Comparison of ENCODE assay signal across 19 cellular contexts in the genomic region with DNA sequence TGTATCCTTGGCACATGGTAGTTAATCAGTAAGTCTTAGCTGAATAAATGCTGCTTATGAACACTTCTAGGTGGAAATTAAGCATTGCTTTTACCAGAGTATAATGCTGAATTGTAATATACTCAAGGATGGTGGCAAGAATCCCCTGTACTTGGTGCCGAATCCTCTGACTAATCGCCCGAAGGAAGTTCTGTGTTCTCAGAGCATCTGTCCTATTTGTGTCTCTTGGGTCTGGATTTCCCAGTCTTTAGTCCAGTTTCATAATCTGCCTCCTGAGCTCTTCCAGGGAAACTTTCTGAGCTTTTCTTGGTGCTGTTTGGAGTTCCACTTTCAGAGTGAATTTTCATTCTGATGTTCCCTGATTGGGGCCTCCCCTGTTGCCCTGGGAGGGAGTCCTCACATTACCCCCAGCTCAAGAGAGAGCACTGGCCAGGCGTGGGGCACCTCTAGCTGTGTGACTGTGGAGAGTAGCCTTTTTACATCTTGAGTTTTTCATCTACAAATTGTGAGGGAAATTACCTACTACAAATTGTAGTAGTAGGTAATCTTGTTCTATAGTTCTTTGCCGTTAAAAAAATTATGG.
DNase-seq lines count a peak whose midpoint lies in the region; ATAC-seq and TF ChIP-seq lines count a peak whose summit lies in the region.
"Had no signal": no experiment of that assay in that cellular context is flagged by ENCODE, and none has a peak within 500 bp of the region (broad histone marks: within the 10 kb centered on the region; RNA-seq: fewer than 3 reads in every experiment).

No MANE protein-coding gene starts in this region.

- H3K27me3 ChIP-seq in esophagus muscularis mucosa (no peaks in the 10 kb centered on the region), heart left ventricle (no peaks in the 10 kb centered on the region), psoas muscle (ENCODE audit: insufficient read depth in 3 of 3, low read length in 2 of 3) (no peaks in the 10 kb centered on the region), vagina (no peaks in the 10 kb centered on the region)

- ATAC-seq in heart left ventricle = peak; percentile 36 to 81 (median 64)
- ATAC-seq in psoas muscle = peak in 3 of 4 donors; percentile 43 to 60 (median 54)
- ATAC-seq in GM21390 (IDR thresholded peaks at IDR 0.05; ENCODE audit: unreplicated experiment) = no peak
- no peak for ATAC-seq in activated naive CD4-positive, alpha-beta T cell treated with anti-CD3 and anti-CD28 coated beads, Interleukin-2, amount 50 U/mL, for 72 hours
- ATAC-seq: GM23338, HCT116 had no signal

- TF ChIP-seq CTCF in esophagus muscularis mucosa (IDR thresholded peaks at IDR 0.05) (no peak), heart left ventricle (IDR thresholded peaks at IDR 0.05) (no peak), psoas muscle (IDR thresholded peaks at IDR 0.05) (no peak), vagina (IDR thresholded peaks at IDR 0.05) (no peak)

- DNase-seq in esophagus muscularis mucosa (ENCODE audit: extremely low spot score) (no peak), heart left ventricle (no peak), psoas muscle (no peak), vagina (ENCODE audit: extremely low spot score in 2 of 2) (no peak), NAMALWA (ENCODE audit: low spot score) (no peak), DMS53 (lab: John Stamatoyannopoulos, UW) (no peak)
- no peak for DNase-seq in activated naive CD4-positive, alpha-beta T cell treated with anti-CD3 and anti-CD28 coated beads, Interleukin-2, amount 50 U/mL, for 72 hours (ENCODE audit: low spot score in 2 of 2)
- DNase-seq: BE2C; CD4-positive, alpha-beta T cell; MV-4-11; NCI-H1417 treated with DMSO at 0.1 percent for 48 hours; NCI-H2029; NCI-H2171; NCI-H446; NK-92 treated with Interleukin-12 subunit alpha and Interleukin-12 subunit beta, amount 100 ng/mL, for 24 hours; SIG-M5 had no signal

- H3K36me3 Mint-ChIP-seq in activated naive CD4-positive, alpha-beta T cell treated with anti-CD3 and anti-CD28 coated beads, Interleukin-2, amount 50 U/mL, for 72 hours = no peaks in the 10 kb centered on the region

- peaks cover 0 to 3% of the 10 kb centered on the region in 2 donors for H3K9me3 Mint-ChIP-seq in activated naive CD4-positive, alpha-beta T cell treated with anti-CD3 and anti-CD28 coated beads, Interleukin-2, amount 50 U/mL, for 72 hours
- H3K9me3 Mint-ChIP-seq: GM23338 had no signal

- intact Hi-C loops in esophagus muscularis mucosa (cut with DNase I) = no loop called here
- intact Hi-C loops in heart left ventricle (cut with DNase I) = loop anchor here in 2 of 10 donors (2.0 to 5.0 kb wide), 2 partner anchors 23 to 319 kb away; no protein-coding TSS in a partner anchor
- intact Hi-C loops in psoas muscle (cut with DNase I) = no loop called here
- intact Hi-C loops in vagina (cut with DNase I) = no loop called here

- H3K27ac ChIP-seq in esophagus muscularis mucosa (replicated peaks in 1 of 4) = peak overlapping the region; percentile 18 to 53 (median 40)
- H3K27ac ChIP-seq in heart left ventricle = peak overlapping the region in 9 of 12 donors; percentile 6 to 61 (median 30)
- no peak overlapping the region for H3K27ac ChIP-seq in psoas muscle
- peak overlapping the region; percentile 39 for H3K27ac ChIP-seq in vagina

- peaks cover 9 to 23% (median 16%) of the 10 kb centered on the region in 4 donors for H3K4me1 ChIP-seq in esophagus muscularis mucosa
- H3K4me1 ChIP-seq in heart left ventricle = peaks cover 0 to 36% (median 15%) of the 10 kb centered on the region in 12 donors
- no peaks in the 10 kb centered on the region for H3K4me1 ChIP-seq in psoas muscle
- H3K4me1 ChIP-seq in vagina = peaks cover 15% of the 10 kb centered on the region
- H3K4me1 ChIP-seq: BE2C had no signal

- peaks cover 0 to 6% (median 0%) of the 10 kb centered on the region in 4 donors for H3K9me3 ChIP-seq in esophagus muscularis mucosa
- H3K9me3 ChIP-seq in heart left ventricle = peaks cover 0 to 13% (median 0%) of the 10 kb centered on the region in 12 donors
- H3K9me3 ChIP-seq in psoas muscle = no peaks in the 10 kb centered on the region
- no peaks in the 10 kb centered on the region for H3K9me3 ChIP-seq in vagina
- H3K9me3 ChIP-seq: BE2C had no signal

- TF ChIP-seq EP300 in esophagus muscularis mucosa (IDR thresholded peaks at IDR 0.05) = no peak

- TF ChIP-seq POLR2A in esophagus muscularis mucosa (IDR thresholded peaks at IDR 0.05; ENCODE audit: low read depth) (no peak), heart left ventricle (IDR thresholded peaks at IDR 0.05) (no peak), vagina (IDR thresholded peaks at IDR 0.05) (no peak)

- no peak overlapping the region for H3K27ac Mint-ChIP-seq in activated naive CD4-positive, alpha-beta T cell treated with anti-CD3 and anti-CD28 coated beads, Interleukin-2, amount 50 U/mL, for 72 hours
- H3K27ac Mint-ChIP-seq: CD4-positive, alpha-beta T cell; GM23338 had no signal

- 77% methylated on average over 5 of the region's 5 CpGs for WGBS in esophagus muscularis mucosa
- WGBS in heart left ventricle, 4 donors = 72 to 76% (median 75%) methylated on average over 5 of the region's 5 CpGs
- WGBS in psoas muscle, 3 donors = 59 to 84% (median 67%) methylated on average over 5 of the region's 5 CpGs

- H3K36me3 ChIP-seq in esophagus muscularis mucosa (no peaks in the 10 kb centered on the region), heart left ventricle (no peaks in the 10 kb centered on the region), psoas muscle (ENCODE audit: insufficient read depth in 1 of 2, low read depth in 1 of 2) (no peaks in the 10 kb centered on the region), vagina (no peaks in the 10 kb centered on the region)
- H3K36me3 ChIP-seq: BE2C had no signal

- H3K4me3 ChIP-seq in esophagus muscularis mucosa (no peak overlapping the region), heart left ventricle (no peak overlapping the region), psoas muscle (no peak overlapping the region), vagina (no peak overlapping the region)
- H3K4me3 ChIP-seq: GM23338 had no signal

Comparison
In these comparisons a context has a peak if more than half of its experiments do, and no peak if none do; other contexts are left out.
1. ATAC-seq: peak in heart left ventricle (4 of 4) and psoas muscle (3 of 4); none in GM21390 (single experiment) and activated naive CD4-positive, alpha-beta T cell treated with anti-CD3 and anti-CD28 coated beads, Interleukin-2, amount 50 U/mL, for 72 hours (0 of 2).